Comparison of ENCODE assay signal across 1 cellular context in the genomic region with DNA sequence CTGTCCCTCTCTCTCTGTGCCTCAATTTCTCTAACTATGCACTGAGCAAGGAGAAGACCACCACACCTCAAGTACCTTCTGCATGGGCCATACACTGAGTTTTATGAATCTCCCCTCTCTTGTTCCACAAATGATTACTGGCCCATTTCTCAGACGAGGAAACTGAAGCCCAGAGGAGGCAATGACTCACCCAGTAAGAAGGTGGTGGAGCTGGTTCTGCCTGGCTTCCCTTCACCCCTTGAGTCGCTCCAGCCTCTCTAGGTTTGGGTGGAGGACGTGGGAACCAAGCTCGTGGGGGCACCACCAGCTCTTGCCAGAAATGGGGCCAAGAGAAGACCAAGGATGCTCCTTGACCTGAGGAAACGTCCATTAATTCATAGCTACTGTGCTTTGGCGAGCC.
TF ChIP-seq lines count a peak whose summit lies in the region.

No MANE protein-coding gene starts in this region.

TF ChIP-seq in H1, 55 proteins besides CTCF, POLR2A, EP300 and RAD21:
- TF ChIP-seq RFX5 (IDR thresholded peaks at IDR 0.05; ENCODE audit: borderline replicate concordance, low read depth, low read length) (no peak), KDM1A (IDR thresholded peaks at IDR 0.05; ENCODE audit: borderline replicate concordance, low read length) (peak; percentile 84; the same call in 1 of the 2 replicates)
